12 cellular contexts compared by ENCODE assay signal in genomic region chr2:25402477-25402876, GRCh38.
DNase-seq lines count a peak whose midpoint lies in the region; ATAC-seq, FAIRE-seq and TF ChIP-seq lines count a peak whose summit lies in the region.
"Had no signal": no experiment of that assay in that cellular context is flagged by ENCODE, and none has a peak within 500 bp of the region (broad histone marks: within the 10 kb centered on the region; RNA-seq: fewer than 3 reads in every experiment).

No MANE protein-coding gene starts in this region.

- peak; percentile 86 for DNase-seq in GM12864 (ENCODE audit: low read depth)
- DNase-seq in GM19240 (ENCODE audit: insufficient read length, low spot score): peak; percentile 43
- no peak for DNase-seq in T-helper 2 cell treated with Interferon-gamma antibody and Interleukin-4, amounts not matched to agents 5 μg/mL and 100 μg/mL, for 36 hours (ENCODE audit: low spot score)
- no peak for DNase-seq in NCI-H128 (lab: John Stamatoyannopoulos, UW; ENCODE audit: unreplicated experiment)
- no peak for DNase-seq in RCC 7860 (ENCODE audit: low spot score)
- DNase-seq in pons (ENCODE audit: low spot score): no peak
- no peak for DNase-seq in MCF 10A (ENCODE audit: unreplicated experiment)
- DNase-seq: activated CD4-positive, alpha-beta T cell treated with anti-CD3 and anti-CD28 coated beads for 1 hour; hippocampal formation; NCI-H226; occipital lobe had no signal

- intact Hi-C loops in MCF 10A (cut with micrococcal nuclease): no loop called here

- H3K27ac Mint-ChIP-seq in T-helper 2 cell treated with Interferon-gamma antibody and Interleukin-4, amounts not matched to agents 5 μg/mL and 100 μg/mL, for 36 hours: peak overlapping the region; percentile 83
- no peak overlapping the region for H3K27ac Mint-ChIP-seq in MCF 10A (ENCODE audit: low read depth, unreplicated experiment)

- H3K27me3 Mint-ChIP-seq in T-helper 2 cell treated with Interferon-gamma antibody and Interleukin-4, amounts not matched to agents 5 μg/mL and 100 μg/mL, for 36 hours (ENCODE audit: low read depth): no peaks in the 10 kb centered on the region
- H3K27me3 Mint-ChIP-seq in MCF 10A (ENCODE audit: insufficient read depth, unreplicated experiment): no peaks in the 10 kb centered on the region

- ATAC-seq in HG03045 (IDR thresholded peaks at IDR 0.05; ENCODE audit: unreplicated experiment): peak; percentile 57

- H3K4me1 Mint-ChIP-seq in T-helper 2 cell treated with Interferon-gamma antibody and Interleukin-4, amounts not matched to agents 5 μg/mL and 100 μg/mL, for 36 hours (ENCODE audit: low read depth): peaks cover 28% of the 10 kb centered on the region
- no peaks in the 10 kb centered on the region for H3K4me1 Mint-ChIP-seq in MCF 10A (ENCODE audit: insufficient read depth, unreplicated experiment)

- CTCF ChIA-PET in MCF 10A (lab: Yijun Ruan, JAX): no interaction called here

- no peak overlapping the region; the same call in 1 of the 2 replicates for H3K4me3 ChIP-seq in GM12864 (ENCODE audit: low read depth, low read length)

- POLR2A ChIA-PET in MCF 10A (lab: Yijun Ruan, JAX): no interaction called here

- H3K9me3 Mint-ChIP-seq in T-helper 2 cell treated with Interferon-gamma antibody and Interleukin-4, amounts not matched to agents 5 μg/mL and 100 μg/mL, for 36 hours: no peaks in the 10 kb centered on the region
- H3K9me3 Mint-ChIP-seq in MCF 10A (ENCODE audit: unreplicated experiment): no peaks in the 10 kb centered on the region

- no TSS peak for BruUV-seq in MCF 10A (replicated peaks; lab: Mats Ljungman, UMichigan)

- peaks cover 1% of the 10 kb centered on the region for H3K36me3 Mint-ChIP-seq in T-helper 2 cell treated with Interferon-gamma antibody and Interleukin-4, amounts not matched to agents 5 μg/mL and 100 μg/mL, for 36 hours (ENCODE audit: low read depth)
- H3K36me3 Mint-ChIP-seq in MCF 10A (ENCODE audit: insufficient read depth, unreplicated experiment): peaks cover 12% of the 10 kb centered on the region

- no peak for FAIRE-seq in RCC 7860 (lab: Jason Lieb, UNC)

- TF ChIP-seq CTCF in GM12864 (IDR thresholded peaks at IDR 0.05; ENCODE audit: low read depth, low read length, missing control alignments) (no peak), MCF 10A (IDR thresholded peaks at IDR 0.05; ENCODE audit: unreplicated experiment) (no peak)

- H3K4me3 Mint-ChIP-seq in T-helper 2 cell treated with Interferon-gamma antibody and Interleukin-4, amounts not matched to agents 5 μg/mL and 100 μg/mL, for 36 hours: peak overlapping the region; percentile 30
- H3K4me3 Mint-ChIP-seq in MCF 10A (ENCODE audit: unreplicated experiment): no peak overlapping the region

Comparison
In these comparisons a context has a peak if more than half of its experiments do, and no peak if none do; other contexts are left out.
1. DNase-seq: peak in GM12864 (single experiment) and GM19240 (single experiment); none in T-helper 2 cell treated with Interferon-gamma antibody and Interleukin-4, amounts not matched to agents 5 μg/mL and 100 μg/mL, for 36 hours (single experiment), NCI-H128 (single experiment), RCC 7860 (single experiment), pons (single experiment) and MCF 10A (single experiment).